28 cellular contexts compared by ENCODE assay signal in the genomic region with DNA sequence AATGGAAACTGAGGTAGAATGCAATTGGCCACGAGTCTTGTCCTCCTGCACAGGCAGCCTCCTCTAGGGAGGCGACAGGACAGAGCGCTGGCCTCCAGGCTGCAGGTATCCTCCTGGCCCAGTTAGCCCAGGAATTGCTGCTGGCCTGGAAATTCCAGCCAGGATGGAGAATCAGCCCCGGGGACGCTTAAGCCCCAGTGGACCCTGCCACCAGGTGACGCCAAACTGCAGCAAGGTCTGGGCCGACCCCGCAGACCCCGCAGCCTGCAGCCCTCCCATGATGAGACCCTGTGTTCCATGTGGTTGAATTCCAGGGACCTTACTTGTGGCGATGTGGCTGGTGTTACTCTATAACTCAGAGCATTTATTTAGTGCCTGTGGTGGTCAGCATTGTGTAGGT. TPM values are rescaled to one million over a fixed set of nuclear protein-coding genes. Genes with fewer than 3 reads are reported as not detected.
"Had no signal": no experiment of that assay in that cellular context is flagged by ENCODE, and none has a peak within 500 bp of the region (broad histone marks: within the 10 kb centered on the region; RNA-seq: fewer than 3 reads in every experiment).

No MANE protein-coding gene starts in this region.

- FAIRE-seq: colon, kidney, TTC549, urothelium cell line had no signal

- H3K27me3 ChIP-seq: tibial artery had no signal

- ATAC-seq: activated CD8-positive, alpha-beta T cell treated with anti-CD3 and anti-CD28 coated beads, Interleukin-2, amount 10 ng/mL, durations not matched to agents 7 days and 5 days; activated T-cell treated with anti-CD3 and anti-CD28 coated beads, Interleukin-2, amount 50 U/mL, for 4 hours; left lobe of liver; stimulated activated naive CD8-positive, alpha-beta T cell treated with anti-CD3 and anti-CD28 coated beads, Interleukin-15, Interleukin-2, amounts not matched to agents 100 U/mL and 50 U/mL, for 24 hours had no signal

- H3K9me3 ChIP-seq: tibial artery had no signal

- H3K4me3 Mint-ChIP-seq: activated CD4-positive, alpha-beta T cell treated with anti-CD3 and anti-CD28 coated beads, Interleukin-2, amount 10 ng/mL, durations not matched to agents 24 days and 14 days; activated CD8-positive, alpha-beta T cell treated with anti-CD3 and anti-CD28 coated beads, Interleukin-2, amount 10 ng/mL, durations not matched to agents 7 days and 5 days; activated naive CD4-positive, alpha-beta T cell treated with anti-CD3 and anti-CD28 coated beads for 36 hours; activated T-cell treated with anti-CD3 and anti-CD28 coated beads, Interleukin-2, amount 50 U/mL, for 4 hours; brain; nephron had no signal

- H3K4me1 Mint-ChIP-seq: activated CD4-positive, alpha-beta T cell treated with anti-CD3 and anti-CD28 coated beads, Interleukin-2, amount 10 ng/mL, durations not matched to agents 24 days and 14 days; nephron had no signal

- H3K27me3 Mint-ChIP-seq: brain had no signal

- H3K4me1 ChIP-seq: tibial artery had no signal

- H3K9me3 Mint-ChIP-seq: activated CD4-positive, alpha-beta T cell treated with anti-CD3 and anti-CD28 coated beads, Interleukin-2, amount 10 ng/mL, durations not matched to agents 24 days and 14 days; activated naive CD4-positive, alpha-beta T cell treated with anti-CD3 and anti-CD28 coated beads for 36 hours; activated T-cell treated with anti-CD3 and anti-CD28 coated beads, Interleukin-2, amount 50 U/mL, for 4 hours; brain; nephron had no signal

- H3K27ac Mint-ChIP-seq: activated CD4-positive, alpha-beta T cell treated with anti-CD3 and anti-CD28 coated beads, Interleukin-2, amount 10 ng/mL, durations not matched to agents 24 days and 14 days; activated CD8-positive, alpha-beta T cell treated with anti-CD3 and anti-CD28 coated beads, Interleukin-2, amount 10 ng/mL, durations not matched to agents 7 days and 5 days; activated naive CD4-positive, alpha-beta T cell treated with anti-CD3 and anti-CD28 coated beads for 36 hours; nephron had no signal

- H3K4me3 ChIP-seq: tibial artery had no signal

- H3K27ac ChIP-seq: tibial artery had no signal

- DNase-seq: activated CD4-positive, alpha-beta T cell treated with anti-CD3 and anti-CD28 coated beads, Interleukin-2, amount 10 ng/mL, durations not matched to agents 24 days and 14 days; activated CD4-positive, CD25-positive, alpha-beta regulatory T cell; activated CD8-positive, alpha-beta T cell treated with anti-CD3 and anti-CD28 coated beads, Interleukin-2, amount 10 ng/mL, durations not matched to agents 7 days and 5 days; activated naive CD4-positive, alpha-beta T cell treated with anti-CD3 and anti-CD28 coated beads for 36 hours; activated T-cell treated with anti-CD3 and anti-CD28 coated beads, Interleukin-2, amount 50 U/mL, for 4 hours; anterior cingulate cortex; central memory CD4-positive, alpha-beta T cell; foreskin melanocyte; glutamatergic neuron; hypothalamus; kidney; midbrain; retina; stimulated activated naive CD8-positive, alpha-beta T cell treated with anti-CD3 and anti-CD28 coated beads, Interleukin-15, Interleukin-2, amounts not matched to agents 100 U/mL and 50 U/mL, for 24 hours; substantia nigra; tibial artery had no signal

RNA-seq across cellular contexts. Expression of a gene that starts 57.7 kb away (rescaled TPM):
- total RNA-seq: activated CD4-positive, alpha-beta T cell treated with anti-CD3 and anti-CD28 coated beads, Interleukin-2, amount 10 ng/mL, durations not matched to agents 24 days and 14 days; activated CD8-positive, alpha-beta T cell treated with anti-CD3 and anti-CD28 coated beads, Interleukin-2, amount 10 ng/mL, durations not matched to agents 7 days and 5 days; activated naive CD4-positive, alpha-beta T cell treated with anti-CD3 and anti-CD28 coated beads for 36 hours; activated T-cell treated with anti-CD3 and anti-CD28 coated beads, Interleukin-2, amount 50 U/mL, for 4 hours; epithelial cell of proximal tubule; fibroblast of lung; kidney; left lobe of liver; lung microvascular endothelial cell; omental fat pad; posterior vena cava; T-helper 2 cell treated with Interferon-gamma antibody and Interleukin-4, amounts not matched to agents 100 ng/mL and 5 ng/mL, for 36 hours had no signal
- polyA plus RNA-seq: fibroblast of lung had no signal
